14 cellular contexts compared by ENCODE assay signal in the genomic region with DNA sequence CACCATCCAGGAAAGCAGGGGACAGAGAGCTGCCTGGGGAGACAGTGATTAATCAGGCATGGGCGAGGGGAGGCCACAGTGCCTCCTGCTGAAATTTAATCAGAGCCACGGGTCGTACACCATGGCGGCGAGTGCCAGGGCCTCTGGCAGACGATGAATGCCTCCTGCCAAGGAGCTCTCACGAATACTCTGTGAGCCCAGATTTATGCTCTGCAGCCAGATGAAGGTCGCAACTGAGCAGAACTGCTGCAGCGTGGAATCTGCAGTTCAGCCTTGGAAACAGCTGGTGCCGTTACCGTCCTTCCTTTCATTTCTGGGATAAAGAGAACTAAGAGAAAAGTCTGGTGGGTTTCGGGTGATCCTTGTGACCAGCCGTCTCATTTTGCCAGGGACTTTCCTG.
A peak's percentile ranks its signal among the peaks of the same experiment; 100 is the strongest.
DNase-seq lines count a peak whose midpoint lies in the region; TF ChIP-seq lines count a peak whose summit lies in the region.
"Had no signal": no experiment of that assay in that cellular context is flagged by ENCODE, and none has a peak within 500 bp of the region (broad histone marks: within the 10 kb centered on the region; RNA-seq: fewer than 3 reads in every experiment).

No MANE protein-coding gene starts in this region.

- H3K9me3 Mint-ChIP-seq in glutamatergic neuron (ENCODE audit: unreplicated experiment) (peaks cover 6% of the 10 kb centered on the region), nephron (peaks cover 2% of the 10 kb centered on the region)

- no peak for DNase-seq in glutamatergic neuron
- no peak for DNase-seq in NCI-H524 treated with DMSO at 0.1 percent for 48 hours (lab: John Stamatoyannopoulos, UW)
- no peak for DNase-seq in NCI-H345 (lab: John Stamatoyannopoulos, UW)
- DNase-seq in SKM-1 treated with dmso at 0.1 percent for 144 hours (lab: John Stamatoyannopoulos, UW; ENCODE audit: unreplicated experiment): no peak
- DNase-seq in mammary epithelial cell: no peak
- DNase-seq: CD8-positive, alpha-beta T cell; COR-L47; GF-D8; GOT3 had no signal

- peaks cover 11% of the 10 kb centered on the region for H3K27me3 ChIP-seq in mammary epithelial cell (ENCODE audit: insufficient read depth, low read length)

- H3K4me1 Mint-ChIP-seq in glutamatergic neuron (ENCODE audit: low read depth, unreplicated experiment) (peaks cover 37% of the 10 kb centered on the region), nephron (peaks cover 24% of the 10 kb centered on the region)
- H3K4me1 Mint-ChIP-seq: CD14-positive monocyte had no signal

- H3K4me3 Mint-ChIP-seq in glutamatergic neuron (ENCODE audit: unreplicated experiment): peak overlapping the region; percentile 43
- H3K4me3 Mint-ChIP-seq in nephron: no peak overlapping the region
- H3K4me3 Mint-ChIP-seq: CD14-positive monocyte; CD8-positive, alpha-beta T cell had no signal

- intact Hi-C loops in mammary epithelial cell (cut with micrococcal nuclease): no loop called here

- no peak overlapping the region for H3K9ac ChIP-seq in mammary epithelial cell (ENCODE audit: insufficient read depth, low read length)

- dilution Hi-C loops in mammary epithelial cell (cut with HindIII; ENCODE audit: low sequenced_read_pairs): no loop called here

- H4K20me1 ChIP-seq in mammary epithelial cell (ENCODE audit: insufficient read depth, low read length): no peaks in the 10 kb centered on the region

- CTCF ChIA-PET in mammary epithelial cell (lab: Charles Lee; ENCODE audit: low non-redundant PET): no interaction called here

- H3K27ac ChIP-seq in VCaP (peak overlapping the region; percentile 61; the same call in 1 of the 2 replicates), mammary epithelial cell (ENCODE audit: insufficient read depth, low read depth, low read length) (no peak overlapping the region)
- H3K27ac ChIP-seq: A549 had no signal

- no peaks in the 10 kb centered on the region for H3K36me3 ChIP-seq in mammary epithelial cell (ENCODE audit: insufficient read depth, low read length)
- H3K36me3 ChIP-seq: HAP-1 had no signal

- no peak overlapping the region for H2AFZ ChIP-seq in mammary epithelial cell (ENCODE audit: low read depth, low read length)

- H3K4me1 ChIP-seq in mammary epithelial cell (ENCODE audit: insufficient read depth, low read length): no peaks in the 10 kb centered on the region
- H3K4me1 ChIP-seq: A549, HAP-1 had no signal

- no TSS peak for BruUV-seq in mammary epithelial cell (replicated peaks; lab: Mats Ljungman, UMichigan)

- H3K27ac Mint-ChIP-seq in glutamatergic neuron (ENCODE audit: unreplicated experiment) (peak overlapping the region; percentile 81), nephron (peak overlapping the region in 2 of 3 experiments; percentile 20 to 48)
- H3K27ac Mint-ChIP-seq: CD14-positive monocyte; CD8-positive, alpha-beta T cell had no signal

- peaks cover 6% of the 10 kb centered on the region for H3K27me3 Mint-ChIP-seq in glutamatergic neuron (ENCODE audit: unreplicated experiment)
- peaks cover 1% of the 10 kb centered on the region for H3K27me3 Mint-ChIP-seq in nephron (ENCODE audit: low read depth)

- in situ Hi-C loops in mammary epithelial cell (cut with MboI; ENCODE audit: low sequenced_read_pairs in 2 of 2): no loop called here

- TF ChIP-seq CTCF in VCaP (conservative IDR thresholded peaks at IDR 0.05): no peak
- TF ChIP-seq CTCF in glutamatergic neuron (IDR thresholded peaks at IDR 0.05; ENCODE audit: partially characterized antibody, unreplicated experiment): no peak
- TF ChIP-seq CTCF in nephron (IDR thresholded peaks at IDR 0.05; ENCODE audit: unreplicated experiment in 3 of 3): no peak
- TF ChIP-seq CTCF in mammary epithelial cell (conservative IDR thresholded peaks at IDR 0.05 in 1 of 2, IDR thresholded peaks at IDR 0.05 in 1 of 2; ENCODE audit: extremely low read depth in 1 of 2, insufficient read depth in 1 of 2, low read depth in 1 of 2, low read length in 2 of 2): no peak

- no peaks in the 10 kb centered on the region for H3K79me2 ChIP-seq in mammary epithelial cell (ENCODE audit: insufficient read depth, low read length)

- 74% methylated on average over 3 of the region's 13 CpGs for WGBS in mammary epithelial cell (ENCODE audit: low coverage, missing lambda C conversion rate)

- no peaks in the 10 kb centered on the region for H3K9me3 ChIP-seq in mammary epithelial cell (replicated peaks; ENCODE audit: insufficient read depth, low read length)
- H3K9me3 ChIP-seq: HAP-1 had no signal

- H3K4me3 ChIP-seq in mammary epithelial cell (replicated peaks in 1 of 3; ENCODE audit: insufficient read depth in 1 of 3, low read depth in 2 of 3, low read length in 3 of 3): no peak overlapping the region
- H3K4me3 ChIP-seq: A549, HAP-1 had no signal

- H3K4me2 ChIP-seq in mammary epithelial cell (ENCODE audit: insufficient read depth, low read depth, low read length): no peak overlapping the region
- H3K4me2 ChIP-seq: A549 had no signal

- H3K36me3 Mint-ChIP-seq in glutamatergic neuron (ENCODE audit: unreplicated experiment): peaks cover 6% of the 10 kb centered on the region
- H3K36me3 Mint-ChIP-seq in nephron (ENCODE audit: low read depth): no peaks in the 10 kb centered on the region
- H3K36me3 Mint-ChIP-seq: CD14-positive monocyte; CD8-positive, alpha-beta T cell had no signal
